In genomic region chr1:93474291-93474690, GRCh38 we compare ENCODE assay signal across 16 cellular contexts. TPM values are rescaled to one million over a fixed set of nuclear protein-coding genes. Genes with fewer than 3 reads are reported as not detected.
DNase-seq lines count a peak whose midpoint lies in the region; ATAC-seq and TF ChIP-seq lines count a peak whose summit lies in the region.
"Had no signal": no experiment of that assay in that cellular context is flagged by ENCODE, and none has a peak within 500 bp of the region (broad histone marks: within the 10 kb centered on the region; RNA-seq: fewer than 3 reads in every experiment).

No MANE protein-coding gene starts in this region.

- intact Hi-C loops in heart left ventricle (cut with DNase I): no loop called here

- WGBS in heart left ventricle, 4 donors: 37 to 44% (median 41%) methylated on average over 3 of the region's 3 CpGs

- no peak for TF ChIP-seq POLR2A in heart left ventricle (IDR thresholded peaks at IDR 0.05)

- H3K4me3 Mint-ChIP-seq in mesothelial cell of epicardium: no peak overlapping the region
- H3K4me3 Mint-ChIP-seq in endothelial cell (ENCODE audit: unreplicated experiment): no peak overlapping the region
- H3K4me3 Mint-ChIP-seq: CD8-positive, alpha-beta memory T cell had no signal

- H3K27me3 ChIP-seq in cardiac muscle cell: peaks cover 26% of the 10 kb centered on the region
- no peaks in the 10 kb centered on the region for H3K27me3 ChIP-seq in heart left ventricle
- H3K27me3 ChIP-seq: BLaER1 had no signal

- DNase-seq in cardiac muscle cell (ENCODE audit: low read depth in 1 of 2, low spot score in 1 of 2): peak; percentile 34 to 62
- DNase-seq in heart left ventricle: no peak
- peak; percentile 33 for DNase-seq in choroid plexus epithelial cell (ENCODE audit: low read depth)
- DNase-seq in mesothelial cell of epicardium (ENCODE audit: low spot score in 2 of 2, unreplicated experiment in 2 of 2): no peak
- no peak for DNase-seq in endothelial cell (ENCODE audit: low spot score)
- DNase-seq in OCI-M2 (lab: John Stamatoyannopoulos, UW; ENCODE audit: unreplicated experiment): no peak
- DNase-seq: 8988T; AML-193; CD8-positive, alpha-beta memory T cell; DMS 273 treated with DMSO at 0.1 percent for 48 hours; DMS79; IMR-90 had no signal

- H3K27me3 Mint-ChIP-seq in mesothelial cell of epicardium (ENCODE audit: low read depth): no peaks in the 10 kb centered on the region
- H3K27me3 Mint-ChIP-seq in endothelial cell (ENCODE audit: unreplicated experiment): peaks cover 2% of the 10 kb centered on the region

- H3K9me3 Mint-ChIP-seq in mesothelial cell of epicardium (peaks cover 15% of the 10 kb centered on the region), endothelial cell (ENCODE audit: unreplicated experiment) (peaks cover 8% of the 10 kb centered on the region)

- H3K4me1 ChIP-seq in cardiac muscle cell (ENCODE audit: low read depth): peaks cover 5% of the 10 kb centered on the region
- H3K4me1 ChIP-seq in heart left ventricle: peaks cover 0 to 23% (median 10%) of the 10 kb centered on the region in 12 donors
- H3K4me1 ChIP-seq: BLaER1 had no signal

- H3K36me3 ChIP-seq in cardiac muscle cell: no peaks in the 10 kb centered on the region
- H3K36me3 ChIP-seq in heart left ventricle: no peaks in the 10 kb centered on the region

- H3K9me3 ChIP-seq in cardiac muscle cell (ENCODE audit: low read depth): peaks cover 6% of the 10 kb centered on the region
- peaks cover 0 to 12% (median 8%) of the 10 kb centered on the region in 12 donors for H3K9me3 ChIP-seq in heart left ventricle

- TF ChIP-seq CTCF in cardiac muscle cell (IDR thresholded peaks at IDR 0.05; ENCODE audit: low read depth, low read length): no peak
- TF ChIP-seq CTCF in heart left ventricle (IDR thresholded peaks at IDR 0.05): no peak
- no peak for TF ChIP-seq CTCF in choroid plexus epithelial cell (conservative IDR thresholded peaks at IDR 0.05; ENCODE audit: low read depth, low read length)
- no peak for TF ChIP-seq CTCF in mesothelial cell of epicardium (IDR thresholded peaks at IDR 0.05; ENCODE audit: unreplicated experiment)
- no peak for TF ChIP-seq CTCF in endothelial cell (IDR thresholded peaks at IDR 0.05; ENCODE audit: unreplicated experiment)

- peaks cover 34% of the 10 kb centered on the region for H3K4me1 Mint-ChIP-seq in mesothelial cell of epicardium
- peaks cover 16% of the 10 kb centered on the region for H3K4me1 Mint-ChIP-seq in endothelial cell (ENCODE audit: unreplicated experiment)
- H3K4me1 Mint-ChIP-seq: CD8-positive, alpha-beta memory T cell had no signal

- H3K27ac ChIP-seq in cardiac muscle cell: no peak overlapping the region
- H3K27ac ChIP-seq in heart left ventricle: no peak overlapping the region
- H3K27ac ChIP-seq: BLaER1 had no signal

- no peak overlapping the region for H3K4me3 ChIP-seq in cardiac muscle cell
- no peak overlapping the region for H3K4me3 ChIP-seq in heart left ventricle
- H3K4me3 ChIP-seq in choroid plexus epithelial cell (ENCODE audit: low read depth, low read length): no peak overlapping the region
- H3K4me3 ChIP-seq: BLaER1, GM12878 had no signal

- ATAC-seq in heart left ventricle (no peak), HG03520 (IDR thresholded peaks at IDR 0.05; ENCODE audit: unreplicated experiment) (no peak)
- ATAC-seq: GM12878, HCT116 had no signal

- H3K36me3 Mint-ChIP-seq in mesothelial cell of epicardium (peaks cover 16% of the 10 kb centered on the region), endothelial cell (ENCODE audit: low read depth, unreplicated experiment) (peaks cover 22% of the 10 kb centered on the region)

- H3K27ac Mint-ChIP-seq in mesothelial cell of epicardium: peak overlapping the region; percentile 63
- no peak overlapping the region for H3K27ac Mint-ChIP-seq in endothelial cell (ENCODE audit: unreplicated experiment)
- H3K27ac Mint-ChIP-seq: CD8-positive, alpha-beta memory T cell had no signal

RNA-seq across cellular contexts. Expression of gene FNBP1L, which starts 26.4 kb away (rescaled TPM):
- total RNA-seq in cardiac muscle cell: 12.5 and 13.8 TPM in 2 replicates
- polyA plus RNA-seq in cardiac muscle cell: 12.3 TPM in 2 replicates
- total RNA-seq in heart left ventricle: 10 to 100 TPM; 20.5 to 38.8 (median 25.5) TPM
- 10 to 100 TPM; 12.4 to 14.2 TPM for polyA plus RNA-seq in heart left ventricle
- 71.5 to 74.5 TPM (median 73.7 TPM) in 3 replicates for total RNA-seq in mesothelial cell of epicardium
- 107 TPM for total RNA-seq in endothelial cell (ENCODE audit: unreplicated experiment)

Comparison
In these comparisons a context has a peak if more than half of its experiments do, and no peak if none do; other contexts are left out.
1. DNase-seq: peak in cardiac muscle cell (2 of 2) and choroid plexus epithelial cell (single experiment); none in heart left ventricle (0 of 5), mesothelial cell of epicardium (0 of 2), endothelial cell (single experiment) and OCI-M2 (single experiment).